Comparison of ENCODE assay signal across 25 cellular contexts in the genomic region with DNA sequence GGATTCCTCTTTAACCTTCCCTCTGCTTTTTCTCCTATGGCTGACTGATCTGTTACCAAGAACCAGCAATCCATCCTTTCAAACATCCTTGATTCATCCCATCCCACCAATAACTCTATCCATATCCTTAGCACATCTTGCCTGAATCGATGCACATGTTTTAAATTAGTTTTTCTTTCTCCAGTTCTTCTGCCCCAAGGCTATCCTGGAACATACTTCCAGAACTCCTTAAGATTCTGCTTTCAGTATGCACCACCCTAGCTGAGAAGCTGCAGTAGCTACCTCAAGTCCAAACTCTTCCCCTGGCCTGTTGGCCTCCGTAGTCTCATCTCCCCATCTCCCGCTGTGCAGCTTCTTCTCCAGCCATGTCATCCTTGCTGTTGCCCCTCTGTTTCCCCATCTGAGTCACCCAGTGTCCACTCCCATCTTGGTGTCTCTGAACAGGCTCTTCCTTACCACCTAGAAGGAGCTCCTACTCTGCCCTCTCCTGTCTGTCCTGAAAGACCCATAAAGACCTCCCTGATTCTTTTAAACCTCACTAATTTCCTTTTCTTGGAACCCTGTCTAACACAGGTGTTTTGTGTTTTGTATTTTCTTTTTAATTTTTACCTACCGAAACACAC.
"Had no signal": no experiment of that assay in that cellular context is flagged by ENCODE, and none has a peak within 500 bp of the region (broad histone marks: within the 10 kb centered on the region; RNA-seq: fewer than 3 reads in every experiment).

No MANE protein-coding gene starts in this region.

- H3K4me3 ChIP-seq: adrenal gland, ascending aorta, gastroesophageal sphincter, mucosa of descending colon, prostate gland, spleen, thyroid gland, upper lobe of right lung had no signal

- ATAC-seq: activated CD4-positive, alpha-beta T cell treated with anti-CD3 and anti-CD28 coated beads for 36 hours; activated naive CD4-positive, alpha-beta T cell treated with anti-CD3 and anti-CD28 coated beads, Interleukin-2, amount 50 U/mL, for 72 hours; activated T-helper 17 cell treated with anti-CD3 and anti-CD28 coated beads, Interleukin-2, amount 50 U/mL, for 72 hours; gastroesophageal sphincter; left ventricle myocardium superior; mucosa of descending colon; stimulated activated naive CD8-positive, alpha-beta T cell treated with anti-CD3 and anti-CD28 coated beads, Interleukin-15, Interleukin-2, amounts not matched to agents 100 U/mL and 50 U/mL, for 24 hours; upper lobe of right lung had no signal

- DNase-seq: activated B cell treated with CpG ODN at 0.5 μM for 24 hours; activated CD4-positive, alpha-beta T cell treated with anti-CD3 and anti-CD28 coated beads for 36 hours; activated CD4-positive, alpha-beta T cell treated with anti-CD3 and anti-CD28 coated beads, Interleukin-2, amount 50 U/mL, for 4 hours; activated CD8-positive, alpha-beta memory T cell treated with anti-CD3 and anti-CD28 coated beads for 24 hours; activated CD8-positive, alpha-beta memory T cell treated with anti-CD3 and anti-CD28 coated beads, Interleukin-2, amount 50 U/mL, for 4 hours; activated T-cell treated with anti-CD3 and anti-CD28 coated beads, Interleukin-2, amount 50 U/mL, for 24 hours; adrenal gland; brain microvascular endothelial cell; caudate nucleus; effector CD4-positive, alpha-beta T cell; head of caudate nucleus; left ventricle myocardium superior; mucosa of descending colon; naive B cell; spleen; stimulated activated CD4-positive, alpha-beta T cell treated with anti-CD3 and anti-CD28 coated beads, Interleukin-4, amount 100 ng/mL, for 4 hours; stimulated activated naive CD8-positive, alpha-beta T cell treated with anti-CD3 and anti-CD28 coated beads, Interleukin-15, Interleukin-2, amounts not matched to agents 100 U/mL and 50 U/mL, for 24 hours; T-helper 1 cell; thyroid gland; upper lobe of right lung had no signal
